22 cellular contexts compared by ENCODE assay signal in the genomic region with DNA sequence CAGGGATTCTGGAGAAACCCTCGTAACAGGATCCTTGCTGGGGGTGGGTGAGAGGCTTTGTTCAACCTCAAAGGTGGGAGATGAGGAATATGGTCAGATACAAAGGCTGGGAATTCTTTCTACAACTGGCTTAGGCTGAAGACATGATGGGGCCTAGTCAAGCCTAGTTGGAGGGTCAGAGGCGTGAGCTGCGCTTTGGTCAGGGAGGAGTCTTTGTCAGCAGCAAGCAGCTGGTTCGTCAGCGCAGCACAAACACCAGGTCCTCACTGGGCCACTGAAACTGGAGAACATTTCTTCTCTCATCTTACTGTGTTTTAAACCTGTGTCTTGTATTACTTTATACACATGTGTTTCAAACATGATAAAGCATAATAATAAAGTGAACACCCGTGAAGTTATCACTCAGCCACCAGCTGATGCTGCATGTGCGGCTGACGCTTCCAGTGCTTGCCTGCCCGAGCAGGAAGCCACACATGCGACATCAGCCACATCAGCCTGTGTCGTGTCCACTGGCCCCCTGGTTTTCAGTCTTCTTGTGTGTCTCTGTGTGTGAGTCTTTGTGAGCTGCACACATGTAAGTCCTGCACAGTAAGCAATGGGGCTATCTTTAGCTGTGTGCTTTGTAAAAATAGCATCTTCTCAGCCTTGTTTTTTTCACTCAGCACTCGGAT.
DNase-seq lines count a peak whose midpoint lies in the region; TF ChIP-seq lines count a peak whose summit lies in the region.
"Had no signal": no experiment of that assay in that cellular context is flagged by ENCODE, and none has a peak within 500 bp of the region (broad histone marks: within the 10 kb centered on the region; RNA-seq: fewer than 3 reads in every experiment).

No MANE protein-coding gene starts in this region.

- H3K36me3 ChIP-seq in OCI-LY7 (ENCODE audit: insufficient read depth, low read length): peaks cover 56% of the 10 kb centered on the region

- no peaks in the 10 kb centered on the region for H4K20me1 ChIP-seq in OCI-LY7 (ENCODE audit: insufficient read depth, low read length)

- intact Hi-C loops in OCI-LY7 (cut with micrococcal nuclease; ENCODE audit: unreplicated experiment): loop anchor here (1.0 to 10.0 kb wide), 3 partner anchors 37 to 541 kb away; no protein-coding TSS in a partner anchor

- H3K79me2 ChIP-seq in OCI-LY7 (ENCODE audit: insufficient read depth, low read depth, low read length): peaks cover 51% of the 10 kb centered on the region; the same call in 1 of the 2 replicates

- CTCF ChIA-PET in OCI-LY7 (lab: Charles Lee; ENCODE audit: unreplicated experiment): interaction anchor here (1.5 to 2.2 kb wide), 2 partner anchors 22 to 25 kb away, joined by 8 read pairs; no protein-coding TSS in a partner anchor

- no TSS peak for BruUV-seq in OCI-LY7 (replicated peaks; lab: Mats Ljungman, UMichigan)

- DNase-seq in DMS53 (lab: John Stamatoyannopoulos, UW) (peak; percentile 17), DMS53 treated with DMSO at 0.1 percent for 48 hours (lab: John Stamatoyannopoulos, UW; ENCODE audit: unreplicated experiment) (no peak), COLO668 (lab: John Stamatoyannopoulos, UW; ENCODE audit: unreplicated experiment) (peak; percentile 23), OCI-LY7 (ENCODE audit: low spot score) (peak; percentile 69), iPS-NIHi7 (ENCODE audit: extremely low spot score) (peak; percentile 7), midbrain (lab: John Stamatoyannopoulos, UW) (no peak), NCI-H146 (lab: John Stamatoyannopoulos, UW) (no peak), NCI-H446 treated with DMSO at 0.1 percent for 48 hours (lab: John Stamatoyannopoulos, UW) (no peak)
- DNase-seq: activated CD4-positive, CD25-positive, alpha-beta regulatory T cell; AML-193; H7; kidney glomerular epithelial cell; mammary epithelial cell; naive thymus-derived CD4-positive, alpha-beta T cell; NCI-H1417; NCI-H524 treated with DMSO at 0.1 percent for 48 hours; stimulated activated CD4-positive, alpha-beta T cell treated with anti-CD3 and anti-CD28 coated beads, Interleukin-12 subunit alpha, Interleukin-12 subunit beta, amount 100 ng/mL, for 4 hours; stimulated activated naive CD8-positive, alpha-beta T cell treated with anti-CD3 and anti-CD28 coated beads, Interleukin-15, amount 100 ng/mL, for 72 hours; T1000; trophoblast cell had no signal

- H3K4me1 ChIP-seq in OCI-LY7 (ENCODE audit: insufficient read depth, low read length, poor library complexity, severe bottlenecking): peaks cover 94% of the 10 kb centered on the region

- peaks cover 8% of the 10 kb centered on the region; the same call in 1 of the 2 replicates for H3K9me3 ChIP-seq in OCI-LY7 (ENCODE audit: low read length)
- H3K9me3 ChIP-seq: body of pancreas had no signal

- peak overlapping the region; percentile 99 for H3K27ac ChIP-seq in OCI-LY7 (ENCODE audit: low read depth, low read length, poor library complexity, severe bottlenecking)
- H3K27ac ChIP-seq: 22Rv1, body of pancreas had no signal

- no peak for TF ChIP-seq CTCF in OCI-LY7 (conservative IDR thresholded peaks at IDR 0.05; ENCODE audit: low read length)

- peak overlapping the region; percentile 97 for H3K4me2 ChIP-seq in OCI-LY7 (ENCODE audit: low read length)

- POLR2A ChIA-PET in OCI-LY7 (lab: Charles Lee): interaction anchor here (0.5 to 10.8 kb wide), 11 partner anchors 10 to 310 kb away, joined by 3 to 170 read pairs (median 5); no protein-coding TSS in a partner anchor

- H3K4me3 ChIP-seq in OCI-LY7 (ENCODE audit: low read depth, low read length, poor library complexity, severe bottlenecking): peak overlapping the region; percentile 74
- H3K4me3 ChIP-seq: body of pancreas had no signal

- no peaks in the 10 kb centered on the region for H3K9me2 ChIP-seq in OCI-LY7 (ENCODE audit: insufficient read depth, low read length)

- no peak overlapping the region for H2AFZ ChIP-seq in OCI-LY7 (ENCODE audit: low read length)

Comparison
In these comparisons a context has a peak if more than half of its experiments do, and no peak if none do; other contexts are left out.
1. DNase-seq: peak in DMS53 (single experiment), COLO668 (single experiment), OCI-LY7 (single experiment) and iPS-NIHi7 (single experiment); none in DMS53 treated with DMSO at 0.1 percent for 48 hours (single experiment), midbrain (single experiment), NCI-H146 (single experiment) and NCI-H446 treated with DMSO at 0.1 percent for 48 hours (single experiment).